In genomic region chr10:61541960-61542359, GRCh38 we compare ENCODE assay signal across 21 cellular contexts.
A peak's percentile ranks its signal among the peaks of the same experiment; 100 is the strongest.
DNase-seq lines count a peak whose midpoint lies in the region; ATAC-seq, FAIRE-seq and TF ChIP-seq lines count a peak whose summit lies in the region.
"Had no signal": no experiment of that assay in that cellular context is flagged by ENCODE, and none has a peak within 500 bp of the region (broad histone marks: within the 10 kb centered on the region; RNA-seq: fewer than 3 reads in every experiment).

No MANE protein-coding gene starts in this region.

- peaks cover 0 to 3% (median 2%) of the 10 kb centered on the region in 3 donors for H3K27me3 Mint-ChIP-seq in immature natural killer cell (ENCODE audit: low read depth in 3 of 3)
- H3K27me3 Mint-ChIP-seq: activated CD4-positive, alpha-beta T cell treated with anti-CD3 and anti-CD28 coated beads, Interleukin-2, amount 10 ng/mL, durations not matched to agents 24 days and 14 days had no signal

- no peak for FAIRE-seq in urothelium cell line (lab: Jason Lieb, UNC)
- FAIRE-seq: D721Med, endometrium had no signal

- H3K4me3 Mint-ChIP-seq in immature natural killer cell, result no peak overlapping the region
- H3K4me3 Mint-ChIP-seq: activated CD4-positive, alpha-beta T cell treated with anti-CD3 and anti-CD28 coated beads, Interleukin-2, amount 10 ng/mL, durations not matched to agents 24 days and 14 days had no signal

- H3K4me3 ChIP-seq in GM12865 (ENCODE audit: low read depth, low read length), result no peak overlapping the region
- H3K4me3 ChIP-seq: lower lobe of right lung, upper lobe of right lung had no signal

- peaks cover 0 to 4% (median 0%) of the 10 kb centered on the region in 6 donors for H3K9me3 Mint-ChIP-seq in immature natural killer cell
- H3K9me3 Mint-ChIP-seq: activated CD4-positive, alpha-beta T cell treated with anti-CD3 and anti-CD28 coated beads, Interleukin-2, amount 10 ng/mL, durations not matched to agents 24 days and 14 days had no signal

- TF ChIP-seq CTCF in GM12865 (IDR thresholded peaks at IDR 0.05; ENCODE audit: insufficient read depth, low read depth, low read length, missing control alignments), result no peak

- DNase-seq in GM12865 (ENCODE audit: low read depth), result peak; percentile 40
- DNase-seq in urothelium cell line (ENCODE audit: low spot score), result no peak
- no peak for DNase-seq in AG20443 (ENCODE audit: low spot score)
- no peak for DNase-seq in immature natural killer cell
- no peak for DNase-seq in NCI-H1105 (lab: John Stamatoyannopoulos, UW)
- DNase-seq: activated CD4-positive, alpha-beta T cell treated with anti-CD3 and anti-CD28 coated beads, Interleukin-2, amount 10 ng/mL, durations not matched to agents 24 days and 14 days; activated CD8-positive, alpha-beta memory T cell treated with anti-CD3 and anti-CD28 coated beads, Interleukin-2, amount 50 U/mL, for 48 hours; activated gamma-delta T cell; cortex of kidney; lower lobe of right lung; NCI-H1417; NCI-H2107; NCI-H524 treated with DMSO at 0.1 percent for 48 hours; Right ventricle myocardium superior; stimulated activated CD4-positive, alpha-beta T cell treated with anti-CD3 and anti-CD28 coated beads, Interleukin-4, amount 100 ng/mL, for 24 hours; upper lobe of right lung had no signal

- H3K4me1 Mint-ChIP-seq in immature natural killer cell, result no peaks in the 10 kb centered on the region
- H3K4me1 Mint-ChIP-seq: activated CD4-positive, alpha-beta T cell treated with anti-CD3 and anti-CD28 coated beads, Interleukin-2, amount 10 ng/mL, durations not matched to agents 24 days and 14 days had no signal

- H3K27ac Mint-ChIP-seq in immature natural killer cell, result no peak overlapping the region
- H3K27ac Mint-ChIP-seq: activated CD4-positive, alpha-beta T cell treated with anti-CD3 and anti-CD28 coated beads, Interleukin-2, amount 10 ng/mL, durations not matched to agents 24 days and 14 days had no signal

- no peaks in the 10 kb centered on the region for H3K36me3 Mint-ChIP-seq in immature natural killer cell

- ATAC-seq in GM19397 (IDR thresholded peaks at IDR 0.05; ENCODE audit: unreplicated experiment), result peak; percentile 69
- peak; percentile 63 for ATAC-seq in HG02763 (IDR thresholded peaks at IDR 0.05; ENCODE audit: unreplicated experiment)
- peak; percentile 70 for ATAC-seq in HG03457 (IDR thresholded peaks at IDR 0.05; ENCODE audit: unreplicated experiment)
- ATAC-seq: lower lobe of right lung, upper lobe of right lung had no signal
